ENCODE assay signal across 17 cellular contexts in the genomic region with DNA sequence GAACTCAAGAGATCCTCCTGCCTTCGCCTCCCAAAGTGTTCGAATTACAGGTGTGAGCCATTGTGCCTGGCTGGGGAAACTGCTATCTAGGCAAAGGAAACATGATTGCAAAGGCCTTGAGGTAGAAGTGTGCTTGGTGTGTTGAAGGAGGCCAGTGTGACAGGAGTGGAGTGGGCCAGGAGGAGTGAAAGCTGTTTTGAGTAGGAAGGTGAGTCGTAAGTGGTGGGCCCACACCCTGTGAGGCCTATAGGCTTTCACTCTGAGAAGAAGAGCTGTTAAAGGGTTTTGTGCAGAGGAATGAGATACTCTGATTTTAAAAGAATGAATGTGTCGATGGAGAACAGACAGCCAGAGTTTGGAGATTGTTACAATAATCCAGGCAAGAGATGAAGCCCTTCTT. TPM values are rescaled to one million over a fixed set of nuclear protein-coding genes. Genes with fewer than 3 reads are reported as not detected.
DNase-seq lines count a peak whose midpoint lies in the region; ATAC-seq and TF ChIP-seq lines count a peak whose summit lies in the region.
"Had no signal": no experiment of that assay in that cellular context is flagged by ENCODE, and none has a peak within 500 bp of the region (broad histone marks: within the 10 kb centered on the region; RNA-seq: fewer than 3 reads in every experiment).

No MANE protein-coding gene starts in this region.

- H3K36me3 ChIP-seq in BLaER1 treated with 17β-estradiol and CSF1 and Interleukin-3, amounts not matched to agents 10 nM and 100 nM = no peaks in the 10 kb centered on the region
- H3K36me3 ChIP-seq in SU-DHL-6 (ENCODE audit: low read length) (no peaks in the 10 kb centered on the region), mesendoderm (ENCODE audit: control insufficient read depth, insufficient read depth, low read length) (no peaks in the 10 kb centered on the region)
- H3K36me3 ChIP-seq: HAP-1, lower lobe of right lung, right atrium auricular region, thyroid gland had no signal

- H3K27ac Mint-ChIP-seq in T-cell (no peak overlapping the region), progenitor cell of endocrine pancreas (no peak overlapping the region)
- H3K27ac Mint-ChIP-seq: dendritic cell treated with granulocyte-macrophage colony-stimulating factor and Interleukin-4, amounts not matched to agents 40 ng/mL and 50 ng/mL, for 4 days had no signal

- H3K4me3 Mint-ChIP-seq in T-cell = no peak overlapping the region
- no peak overlapping the region for H3K4me3 Mint-ChIP-seq in progenitor cell of endocrine pancreas (ENCODE audit: low read depth)
- H3K4me3 Mint-ChIP-seq: dendritic cell treated with granulocyte-macrophage colony-stimulating factor and Interleukin-4, amounts not matched to agents 40 ng/mL and 50 ng/mL, for 4 days had no signal

- no peak overlapping the region for H3K27ac ChIP-seq in BLaER1 treated with 17β-estradiol and CSF1 and Interleukin-3, amounts not matched to agents 10 nM and 100 nM
- H3K27ac ChIP-seq in SU-DHL-6 (ENCODE audit: low read depth, low read length) (peak overlapping the region; percentile 98), mesendoderm (ENCODE audit: low read depth, low read length) (no peak overlapping the region)
- H3K27ac ChIP-seq: lower lobe of right lung, right atrium auricular region, thyroid gland had no signal

- H3K56ac ChIP-seq in mesendoderm (ENCODE audit: low read length) = peak overlapping the region; percentile 18

- no peak for ATAC-seq in T-cell (replicated peaks in 1 of 4)
- ATAC-seq: lower lobe of right lung had no signal

- H3K4me3 ChIP-seq in BLaER1 treated with 17β-estradiol and CSF1 and Interleukin-3, amounts not matched to agents 10 nM and 100 nM = no peak overlapping the region
- H3K4me3 ChIP-seq in SU-DHL-6 (ENCODE audit: insufficient read depth, low read length, poor library complexity, severe bottlenecking) = peak overlapping the region; percentile 8
- no peak overlapping the region for H3K4me3 ChIP-seq in mesendoderm (ENCODE audit: low read length)
- H3K4me3 ChIP-seq: HAP-1, lower lobe of right lung, right atrium auricular region, thyroid gland had no signal

- H3K4me1 Mint-ChIP-seq in T-cell (peaks cover 16 to 30% (median 21%) of the 10 kb centered on the region in 3 donors), progenitor cell of endocrine pancreas (ENCODE audit: low read depth) (peaks cover 12% of the 10 kb centered on the region)

- H3K79me1 ChIP-seq in mesendoderm (ENCODE audit: low read length) = no peaks in the 10 kb centered on the region

- H4K20me1 ChIP-seq in BLaER1 treated with 17β-estradiol and CSF1 and Interleukin-3, amounts not matched to agents 10 nM and 100 nM = 0 out of 22 replicates have a peak, but pooled peaks cover 0 to 3% (median 0%) of the 10 kb centered on the region in 11 experiments
- no peaks in the 10 kb centered on the region for H4K20me1 ChIP-seq in SU-DHL-6 (ENCODE audit: low read depth, low read length)

- no peak overlapping the region for H3K18ac ChIP-seq in mesendoderm (ENCODE audit: low read length)

- peak; percentile 23 for DNase-seq in A172 (ENCODE audit: low spot score)
- DNase-seq in mesendoderm = no peak
- no peak for DNase-seq in T-cell
- DNase-seq in progenitor cell of endocrine pancreas (ENCODE audit: low spot score, unreplicated experiment) = no peak
- no peak for DNase-seq in ecto neural progenitor cell (ENCODE audit: low spot score)
- DNase-seq in GF-D8 (lab: John Stamatoyannopoulos, UW) = no peak
- DNase-seq: activated gamma-delta T cell treated with Interleukin-2 at 50 U/mL for 16 hours, head of caudate nucleus, lower lobe of right lung, NCI-H1694 treated with DMSO at 0.1 percent for 48 hours, NCI-H510A treated with DMSO at 0.1 percent for 48 hours, thyroid gland had no signal

- H4K5ac ChIP-seq in mesendoderm (ENCODE audit: low read length) = no peak overlapping the region

- peaks cover 10% of the 10 kb centered on the region; the same call in 1 of the 2 replicates for H3K79me2 ChIP-seq in SU-DHL-6 (ENCODE audit: insufficient read depth, low read length)
- no peaks in the 10 kb centered on the region for H3K79me2 ChIP-seq in mesendoderm (ENCODE audit: control insufficient read depth, insufficient read depth, low read length)

- peaks cover 2% of the 10 kb centered on the region for H3K36me3 Mint-ChIP-seq in T-cell
- peaks cover 2% of the 10 kb centered on the region for H3K36me3 Mint-ChIP-seq in progenitor cell of endocrine pancreas (ENCODE audit: insufficient read depth)

- H2BK15ac ChIP-seq in mesendoderm (replicated peaks; ENCODE audit: low read depth) = no peak overlapping the region

- peaks cover 42 to 67% (median 51%) of the 10 kb centered on the region in 10 experiments for H3K4me1 ChIP-seq in BLaER1 treated with 17β-estradiol and CSF1 and Interleukin-3, amounts not matched to agents 10 nM and 100 nM
- no peaks in the 10 kb centered on the region for H3K4me1 ChIP-seq in mesendoderm (ENCODE audit: control insufficient read depth, low read depth, low read length)

- no peak overlapping the region for H3K23ac ChIP-seq in mesendoderm (ENCODE audit: low read length)

- CTCF ChIA-PET in T-cell (lab: Charles Lee) = interaction anchor here in 1 of 2 donors (1.5 kb wide), 1 partner anchor 698 kb away, joined by 3 read pairs; no protein-coding TSS in a partner anchor

- H3K9me2 ChIP-seq in SU-DHL-6 (replicated peaks; ENCODE audit: insufficient read depth, low read length) = no peaks in the 10 kb centered on the region

- no peaks in the 10 kb centered on the region for H3K9me3 ChIP-seq in BLaER1 treated with 17β-estradiol and CSF1 and Interleukin-3, amounts not matched to agents 10 nM and 100 nM (replicated peaks in 1 of 11)
- H3K9me3 ChIP-seq in SU-DHL-6 (ENCODE audit: insufficient read depth, low read length) = no peaks in the 10 kb centered on the region
- H3K9me3 ChIP-seq: HAP-1, lower lobe of right lung, right atrium auricular region, thyroid gland had no signal

- WGBS in mesendoderm (ENCODE audit: extremely low coverage, insufficient coverage, low lambda C conversion rate) = no CpG with 5 or more reads among the region's 4 CpGs

- peak overlapping the region; percentile 92 to 100 (median 97); a peak in 20 of 22 replicates for H3K4me2 ChIP-seq in BLaER1 treated with 17β-estradiol and CSF1 and Interleukin-3, amounts not matched to agents 10 nM and 100 nM
- H3K4me2 ChIP-seq in SU-DHL-6 (ENCODE audit: low read depth, low read length, poor library complexity, severe bottlenecking) (peak overlapping the region; percentile 93), mesendoderm (ENCODE audit: low read length) (no peak overlapping the region)

- H3K9ac ChIP-seq in BLaER1 treated with 17β-estradiol and CSF1 and Interleukin-3, amounts not matched to agents 10 nM and 100 nM = no peak overlapping the region
- peak overlapping the region; percentile 76 for H3K9ac ChIP-seq in SU-DHL-6 (ENCODE audit: low read length)
- H3K9ac ChIP-seq in mesendoderm (ENCODE audit: low read length) = no peak overlapping the region

- H4K8ac ChIP-seq in mesendoderm (ENCODE audit: low read depth, low read length) = no peak overlapping the region

- peaks cover 79% of the 10 kb centered on the region for H3F3A ChIP-seq in SU-DHL-6 (ENCODE audit: insufficient read depth)

- H3K9me3 Mint-ChIP-seq in T-cell = no peaks in the 10 kb centered on the region
- peaks cover 3% of the 10 kb centered on the region for H3K9me3 Mint-ChIP-seq in progenitor cell of endocrine pancreas (ENCODE audit: low read depth)
- H3K9me3 Mint-ChIP-seq: dendritic cell treated with granulocyte-macrophage colony-stimulating factor and Interleukin-4, amounts not matched to agents 40 ng/mL and 50 ng/mL, for 4 days had no signal

- no peak overlapping the region for H2BK5ac ChIP-seq in mesendoderm (ENCODE audit: low read length)

- peaks cover 0 to 7% (median 0%) of the 10 kb centered on the region in 11 experiments; a peak in 2 of 22 replicates for H3K27me3 ChIP-seq in BLaER1 treated with 17β-estradiol and CSF1 and Interleukin-3, amounts not matched to agents 10 nM and 100 nM
- H3K27me3 ChIP-seq in SU-DHL-6 (ENCODE audit: low read length) = no peaks in the 10 kb centered on the region
- H3K27me3 ChIP-seq in mesendoderm (ENCODE audit: insufficient read depth, low read length, poor library complexity) = no peaks in the 10 kb centered on the region
- H3K27me3 ChIP-seq: right atrium auricular region, thyroid gland had no signal

- H2AK5ac ChIP-seq in mesendoderm (ENCODE audit: low read length) = no peak overlapping the region

- POLR2A ChIA-PET in T-cell (lab: Charles Lee) = no interaction called here

- TF ChIP-seq CTCF in SU-DHL-6 (IDR thresholded peaks at IDR 0.05; ENCODE audit: insufficient read depth, low read length, poor library complexity, severe bottlenecking) (no peak), progenitor cell of endocrine pancreas (IDR thresholded peaks at IDR 0.05; ENCODE audit: unreplicated experiment) (no peak)

- H2BK120ac ChIP-seq in mesendoderm (ENCODE audit: low read depth, low read length) = no peak overlapping the region

- no peak overlapping the region for H2AFZ ChIP-seq in SU-DHL-6 (ENCODE audit: low read depth, low read length, severe bottlenecking)

- no peaks in the 10 kb centered on the region for H3K27me3 Mint-ChIP-seq in T-cell
- H3K27me3 Mint-ChIP-seq in progenitor cell of endocrine pancreas = peaks cover 7% of the 10 kb centered on the region
- H3K27me3 Mint-ChIP-seq: dendritic cell treated with granulocyte-macrophage colony-stimulating factor and Interleukin-4, amounts not matched to agents 40 ng/mL and 50 ng/mL, for 4 days had no signal

- H3K4ac ChIP-seq in mesendoderm (ENCODE audit: low read depth, low read length) = no peak overlapping the region

RNA-seq across cellular contexts. Expression of gene WEE1, which starts 43.4 kb away (rescaled TPM):
- total RNA-seq in A172 (2014; rRNA removed; shearing (Covaris generic)) = 77.8 and 85.7 TPM in 2 replicates
- polyA plus RNA-seq in mesendoderm (2013, experiment 1 of 2) = 59.6 TPM
- 65.2 TPM for polyA plus RNA-seq in mesendoderm (2013, experiment 2 of 2)
- total RNA-seq in T-cell (10 to 100 TPM in 1 of 5 donors, 1 to 10 TPM in 4; 3.8 to 13.5 (median 6.2) TPM), progenitor cell of endocrine pancreas (154 and 179 TPM in 2 replicates)

RNA-seq across cellular contexts. Expression of gene SWAP70, which starts 47.0 kb away (rescaled TPM):
- total RNA-seq in A172 (2014; rRNA removed; shearing (Covaris generic)) = 43.2 and 54.7 TPM in 2 replicates
- polyA plus RNA-seq in mesendoderm (2013, experiment 1 of 2) = 30.9 TPM
- polyA plus RNA-seq in mesendoderm (2013, experiment 2 of 2) = 33.0 TPM
- total RNA-seq in T-cell (10 to 100 TPM in 1 of 5 donors, 1 to 10 TPM in 4; 4.5 to 14.3 (median 7.3) TPM), progenitor cell of endocrine pancreas (18.9 and 19.1 TPM in 2 replicates)
